ENCODE assay signal across 1 cellular context in the genomic region with DNA sequence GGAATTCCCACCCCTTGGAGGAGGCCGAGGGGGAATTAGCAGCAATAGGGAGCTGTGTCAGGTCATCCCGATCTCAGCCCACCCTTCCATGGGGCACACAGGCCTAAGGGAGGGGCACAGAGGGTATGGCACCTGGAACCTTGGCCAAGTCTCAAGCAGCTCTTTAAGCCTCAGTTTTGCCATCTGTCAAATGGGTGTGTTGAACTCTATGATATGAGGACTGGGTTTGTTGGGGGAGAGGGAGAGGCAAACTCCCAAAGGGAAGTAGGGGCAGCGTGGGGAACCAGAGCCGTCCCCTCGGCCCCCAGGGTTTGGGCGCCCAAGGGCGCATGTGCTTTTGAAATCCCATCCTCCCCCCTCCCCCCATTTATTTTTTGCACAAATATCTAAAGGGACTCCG.
TF ChIP-seq lines count a peak whose summit lies in the region.

No MANE protein-coding gene starts in this region.

TF ChIP-seq in GM23338, 12 proteins besides CTCF, POLR2A, EP300 and RAD21 (continued from another document):
- TF ChIP-seq NANOG (IDR thresholded peaks at IDR 0.05; ENCODE audit: borderline replicate concordance) (no peak), STAT1 (IDR thresholded peaks at IDR 0.05; ENCODE audit: unreplicated experiment) (no peak)
